8 cellular contexts compared by ENCODE assay signal in genomic region chr17:49497147-49498036, GRCh38. TPM values are rescaled to one million over a fixed set of nuclear protein-coding genes. Genes with fewer than 3 reads are reported as not detected.
DNase-seq lines count a peak whose midpoint lies in the region; ATAC-seq lines count a peak whose summit lies in the region.

No MANE protein-coding gene starts in this region.

- peak; percentile 48 for DNase-seq in GM03348 (ENCODE audit: low spot score)
- DNase-seq in NCI-H748 (lab: John Stamatoyannopoulos, UW; ENCODE audit: unreplicated experiment), result peak; percentile 77
- DNase-seq in T47D (ENCODE audit: low read depth in 1 of 2, low spot score in 1 of 2), result peak; percentile 24 to 58
- peak; percentile 25 to 50 for DNase-seq in left colon
- DNase-seq in stimulated activated naive CD8-positive, alpha-beta T cell treated with anti-CD3 and anti-CD28 coated beads, Interleukin-15, amount 100 ng/mL, for 72 hours, result peak; percentile 17 to 31
- no peak for DNase-seq in HPDE6-E6E7 (ENCODE audit: extremely low spot score)

- H3K27me3 Mint-ChIP-seq in stimulated activated naive CD8-positive, alpha-beta T cell treated with anti-CD3 and anti-CD28 coated beads, Interleukin-15, amount 100 ng/mL, for 72 hours, result peaks cover 93% of the 10 kb centered on the region

- peaks cover 39% of the 10 kb centered on the region for H3K4me1 Mint-ChIP-seq in stimulated activated naive CD8-positive, alpha-beta T cell treated with anti-CD3 and anti-CD28 coated beads, Interleukin-15, amount 100 ng/mL, for 72 hours

- intact Hi-C loops in left colon (cut with DNase I, micrococcal nuclease), result no loop called here

- ATAC-seq in left colon (peak; percentile 13), GM18519 (IDR thresholded peaks at IDR 0.05; ENCODE audit: low FRiP score, unreplicated experiment) (no peak), HG02840 (IDR thresholded peaks at IDR 0.05; ENCODE audit: low FRiP score, unreplicated experiment) (no peak)
- ATAC-seq in stimulated activated naive CD8-positive, alpha-beta T cell treated with anti-CD3 and anti-CD28 coated beads, Interleukin-15, amount 100 ng/mL, for 72 hours, result no peak

- no peaks in the 10 kb centered on the region for H3K9me3 Mint-ChIP-seq in stimulated activated naive CD8-positive, alpha-beta T cell treated with anti-CD3 and anti-CD28 coated beads, Interleukin-15, amount 100 ng/mL, for 72 hours

- peak overlapping the region; percentile 75 to 83 for H3K4me3 Mint-ChIP-seq in stimulated activated naive CD8-positive, alpha-beta T cell treated with anti-CD3 and anti-CD28 coated beads, Interleukin-15, amount 100 ng/mL, for 72 hours

- in situ Hi-C loops in T47D (cut with HindIII; ENCODE audit: low pct_unique_long_range_greater_than_20kb, low sequenced_read_pairs), result no loop called here

- H3K27ac Mint-ChIP-seq in stimulated activated naive CD8-positive, alpha-beta T cell treated with anti-CD3 and anti-CD28 coated beads, Interleukin-15, amount 100 ng/mL, for 72 hours, result no peak overlapping the region

RNA-seq across cellular contexts. Expression of gene NGFR, which starts 2.3 kb away (rescaled TPM):
- 1 to 10 TPM; 1.1 to 2.8 TPM for total RNA-seq in left colon
